8 cellular contexts compared by ENCODE assay signal in genomic region chr7:127392182-127392565, GRCh38. TPM values are rescaled to one million over a fixed set of nuclear protein-coding genes. Genes with fewer than 3 reads are reported as not detected.
DNase-seq lines count a peak whose midpoint lies in the region; ATAC-seq and TF ChIP-seq lines count a peak whose summit lies in the region.

No MANE protein-coding gene starts in this region.

- H3K27ac ChIP-seq in KOPT-K1 (ENCODE audit: low read depth, low read length, poor library complexity, severe bottlenecking) (peak overlapping the region; percentile 95), cingulate gyrus (ENCODE audit: low read depth, low read length) (peak overlapping the region; percentile 60), liver (ENCODE audit: low read depth in 1 of 2, low read length in 2 of 2) (peak overlapping the region; percentile 97)

- DNase-seq in DMS79 treated with DMSO at 0.1 percent for 48 hours (lab: John Stamatoyannopoulos, UW): peak; percentile 48
- peak; percentile 74 for DNase-seq in stimulated activated CD4-positive, alpha-beta T cell treated with anti-CD3 and anti-CD28 coated beads, Interleukin-4, amount 100 ng/mL, for 24 hours

- peaks cover 6 to 26% (median 15%) of the 10 kb centered on the region in 4 donors for H3K4me1 ChIP-seq in liver (ENCODE audit: control insufficient read depth in 4 of 4, insufficient read depth in 4 of 4, low read length in 3 of 4)

- H3K27me3 ChIP-seq in liver (ENCODE audit: control insufficient read depth in 4 of 4, insufficient read depth in 4 of 4, low read length in 3 of 4): no peaks in the 10 kb centered on the region

- H3K36me3 ChIP-seq in KOPT-K1 (ENCODE audit: insufficient read depth, low read length) (peaks cover 37% of the 10 kb centered on the region), liver (ENCODE audit: control insufficient read depth in 4 of 4, insufficient read depth in 3 of 4, low read depth in 1 of 4, low read length in 3 of 4) (peaks cover 0 to 17% (median 6%) of the 10 kb centered on the region in 4 donors)

- ATAC-seq in GM21381 (IDR thresholded peaks at IDR 0.05; ENCODE audit: unreplicated experiment): peak; percentile 39
- ATAC-seq in activated CD4-positive, CD25-positive, alpha-beta regulatory T cell treated with anti-CD3 and anti-CD28 coated beads, Interleukin-2, amount 50 U/mL, for 24 hours: peak; percentile 63 to 65
- ATAC-seq in HG03025 (IDR thresholded peaks at IDR 0.05; ENCODE audit: low FRiP score, unreplicated experiment): no peak

- H3K9me3 ChIP-seq in KOPT-K1 (ENCODE audit: insufficient read depth, low read length, poor library complexity, severe bottlenecking) (no peaks in the 10 kb centered on the region), liver (ENCODE audit: control insufficient read depth in 4 of 4, low read length in 3 of 4) (no peaks in the 10 kb centered on the region)

- H3K4me3 ChIP-seq in liver (ENCODE audit: low read depth in 1 of 3, low read length in 3 of 3): peak overlapping the region; percentile 68 to 100 (median 91)

- peak overlapping the region; percentile 75 to 81 for H3K9ac ChIP-seq in liver (ENCODE audit: low read depth in 1 of 2, low read length in 2 of 2)

- TF ChIP-seq RAD21 in liver (IDR thresholded peaks at IDR 0.05): no peak

- under 1% methylated on average over 48 of the region's 48 CpGs for WGBS in liver

- no peak for TF ChIP-seq CTCF in liver (IDR thresholded peaks at IDR 0.05; ENCODE audit: low read depth, low read length, missing input control)

TF ChIP-seq in liver, 16 proteins besides CTCF, POLR2A, EP300 and RAD21:
- no peak for TF ChIP-seq JUND (IDR thresholded peaks at IDR 0.05)
- no peak for TF ChIP-seq NR2F2 (IDR thresholded peaks at IDR 0.05)
- TF ChIP-seq HNF4A (conservative IDR thresholded peaks at IDR 0.05): no peak
- no peak for TF ChIP-seq SP1 (IDR thresholded peaks at IDR 0.05)
- no peak for TF ChIP-seq ZBTB33 (IDR thresholded peaks at IDR 0.05)
- TF ChIP-seq YY1 (IDR thresholded peaks at IDR 0.05): no peak
- no peak for TF ChIP-seq MAX (IDR thresholded peaks at IDR 0.05)
- TF ChIP-seq EGR1 (IDR thresholded peaks at IDR 0.05; ENCODE audit: low read depth in 2 of 2): no peak
- no peak for TF ChIP-seq GABPA (IDR thresholded peaks at IDR 0.05 in 1 of 2, conservative IDR thresholded peaks at IDR 0.05 in 1 of 2)
- TF ChIP-seq REST (IDR thresholded peaks at IDR 0.05): no peak
- TF ChIP-seq TAF1 (conservative IDR thresholded peaks at IDR 0.05): no peak
- TF ChIP-seq FOXA1 (IDR thresholded peaks at IDR 0.05): no peak
- TF ChIP-seq FOXA2 (IDR thresholded peaks at IDR 0.05): no peak
- TF ChIP-seq RXRA (IDR thresholded peaks at IDR 0.05): no peak
- no peak for TF ChIP-seq ATF3 (IDR thresholded peaks at IDR 0.05)

RNA-seq across cellular contexts. Expression of gene ZNF800, which starts 0.3 kb away (rescaled TPM):
- total RNA-seq in liver: 10 to 100 TPM; 14.1 to 15.2 TPM
- 10 to 100 TPM in 1 of 2 donors, 1 to 10 TPM in 1; 4.8 to 11.5 TPM for polyA plus RNA-seq in liver
